Comparison of ENCODE assay signal across 21 cellular contexts in genomic region chr3:71072288-71072687, GRCh38.
A peak's percentile ranks its signal among the peaks of the same experiment; 100 is the strongest.
DNase-seq lines count a peak whose midpoint lies in the region; ATAC-seq lines count a peak whose summit lies in the region.
"Had no signal": no experiment of that assay in that cellular context is flagged by ENCODE, and none has a peak within 500 bp of the region (broad histone marks: within the 10 kb centered on the region; RNA-seq: fewer than 3 reads in every experiment).

No MANE protein-coding gene starts in this region.

- H3K27me3 Mint-ChIP-seq in naive thymus-derived CD4-positive, alpha-beta T cell, result no peaks in the 10 kb centered on the region

- no peak overlapping the region for H3K4me3 ChIP-seq in ACC112 (ENCODE audit: low read depth, low read length)
- no peak overlapping the region for H3K4me3 ChIP-seq in effector memory CD4-positive, alpha-beta T cell (ENCODE audit: insufficient read depth, low read depth, low read length, poor library complexity, severe bottlenecking)
- no peak overlapping the region for H3K4me3 ChIP-seq in naive thymus-derived CD4-positive, alpha-beta T cell (ENCODE audit: low read length)
- H3K4me3 ChIP-seq: adrenal gland, right atrium auricular region, uterus had no signal

- CTCF ChIA-PET in naive thymus-derived CD4-positive, alpha-beta T cell (lab: Charles Lee), result interaction anchor here (0.6 to 1.3 kb wide), 2 partner anchors 8 to 50 kb away, joined by 3 read pairs; no protein-coding TSS in a partner anchor

- H3K4me3 Mint-ChIP-seq in naive thymus-derived CD4-positive, alpha-beta T cell, result peak overlapping the region in 1 of 10 donors; percentile 50
- H3K4me3 Mint-ChIP-seq: activated T-cell treated with anti-CD3 and anti-CD28 coated beads, Interleukin-2, amount 50 U/mL, for 72 hours; H9 had no signal

- H3K36me3 ChIP-seq in ACC112 (ENCODE audit: insufficient read depth, low read length), result no peaks in the 10 kb centered on the region
- H3K36me3 ChIP-seq in effector memory CD4-positive, alpha-beta T cell (ENCODE audit: control insufficient read depth, insufficient read depth, low read length), result no peaks in the 10 kb centered on the region
- H3K36me3 ChIP-seq in naive thymus-derived CD4-positive, alpha-beta T cell (ENCODE audit: control insufficient read depth in 2 of 3, insufficient read depth in 3 of 3, low read length in 3 of 3), result no peaks in the 10 kb centered on the region
- H3K36me3 ChIP-seq: adrenal gland, right atrium auricular region, uterus had no signal

- DNase-seq in EH (ENCODE audit: low read depth), result peak; percentile 58
- no peak for DNase-seq in effector memory CD4-positive, alpha-beta T cell
- DNase-seq in naive thymus-derived CD4-positive, alpha-beta T cell, result no peak
- DNase-seq in AML-193 (lab: John Stamatoyannopoulos, UW), result no peak
- DNase-seq in glomerular visceral epithelial cell (ENCODE audit: extremely low spot score), result no peak
- DNase-seq: activated T-cell treated with anti-CD3 and anti-CD28 coated beads, Interleukin-2, amount 50 U/mL, for 72 hours; adrenal gland; Calu3; central memory CD4-positive, alpha-beta T cell; H9; KBM-7; left cardiac atrium; midbrain; MV-4-11; NCI-H2029 treated with DMSO at 0.1 percent for 48 hours; NCI-H446 treated with DMSO at 0.1 percent for 48 hours; uterus had no signal

- no peaks in the 10 kb centered on the region for H3K27me3 ChIP-seq in ACC112 (ENCODE audit: insufficient read depth, low read length)
- H3K27me3 ChIP-seq in effector memory CD4-positive, alpha-beta T cell (replicated peaks; ENCODE audit: control insufficient read depth, insufficient read depth, low read length, poor library complexity, severe bottlenecking), result no peaks in the 10 kb centered on the region
- no peaks in the 10 kb centered on the region for H3K27me3 ChIP-seq in naive thymus-derived CD4-positive, alpha-beta T cell (ENCODE audit: control insufficient read depth in 2 of 2, insufficient read depth in 2 of 2, low read length in 2 of 2)
- H3K27me3 ChIP-seq: adrenal gland, right atrium auricular region, uterus had no signal

- peaks cover 0 to 10% (median 3%) of the 10 kb centered on the region in 5 donors for H3K36me3 Mint-ChIP-seq in naive thymus-derived CD4-positive, alpha-beta T cell

- H3K4me1 Mint-ChIP-seq in naive thymus-derived CD4-positive, alpha-beta T cell, result peaks cover 49 to 97% (median 94%) of the 10 kb centered on the region in 7 donors

- H3K9me3 Mint-ChIP-seq in naive thymus-derived CD4-positive, alpha-beta T cell, result peaks cover 0 to 2% (median 0%) of the 10 kb centered on the region in 11 donors
- H3K9me3 Mint-ChIP-seq: activated T-cell treated with anti-CD3 and anti-CD28 coated beads, Interleukin-2, amount 50 U/mL, for 72 hours; H9 had no signal

- intact Hi-C loops in naive thymus-derived CD4-positive, alpha-beta T cell (cut with micrococcal nuclease), result loop anchor here in 1 of 2 donors (1.0 to 5.0 kb wide), 2 partner anchors 8 to 355 kb away; no protein-coding TSS in a partner anchor

- H3K9me3 ChIP-seq in effector memory CD4-positive, alpha-beta T cell (ENCODE audit: control insufficient read depth, low read length), result no peaks in the 10 kb centered on the region
- no peaks in the 10 kb centered on the region for H3K9me3 ChIP-seq in naive thymus-derived CD4-positive, alpha-beta T cell (ENCODE audit: control insufficient read depth in 2 of 3, low read length in 3 of 3)
- H3K9me3 ChIP-seq: adrenal gland, right atrium auricular region, uterus had no signal

- peak overlapping the region in 8 of 9 donors; percentile 76 to 89 (median 84) for H3K27ac Mint-ChIP-seq in naive thymus-derived CD4-positive, alpha-beta T cell
- H3K27ac Mint-ChIP-seq: H9 had no signal

- H3K4me1 ChIP-seq in ACC112 (ENCODE audit: control insufficient read depth, insufficient read depth, low read length, unreplicated experiment), result peaks cover 55% of the 10 kb centered on the region
- peaks cover 26% of the 10 kb centered on the region for H3K4me1 ChIP-seq in effector memory CD4-positive, alpha-beta T cell (ENCODE audit: control insufficient read depth, insufficient read depth, low read length, poor library complexity, severe bottlenecking)
- peaks cover 26 to 88% of the 10 kb centered on the region in 2 donors for H3K4me1 ChIP-seq in naive thymus-derived CD4-positive, alpha-beta T cell (ENCODE audit: control insufficient read depth in 2 of 2, insufficient read depth in 2 of 2, low read length in 2 of 2)
- H3K4me1 ChIP-seq: uterus had no signal

- H2AFZ ChIP-seq in ACC112 (ENCODE audit: low read length, unreplicated experiment), result no peak overlapping the region

- peak overlapping the region; percentile 58 for H3K27ac ChIP-seq in ACC112 (ENCODE audit: low read depth, low read length)
- H3K27ac ChIP-seq in effector memory CD4-positive, alpha-beta T cell (ENCODE audit: insufficient read depth, low read length, poor library complexity, severe bottlenecking), result peak overlapping the region; percentile 28
- H3K27ac ChIP-seq in naive thymus-derived CD4-positive, alpha-beta T cell (ENCODE audit: low read depth, low read length), result peak overlapping the region; percentile 34
- H3K27ac ChIP-seq: adrenal gland had no signal

- POLR2A ChIA-PET in naive thymus-derived CD4-positive, alpha-beta T cell (lab: Charles Lee), result interaction anchor here (0.6 kb wide), 1 partner anchor 43 kb away, joined by 3 read pairs; no protein-coding TSS in a partner anchor

- peaks cover 14% of the 10 kb centered on the region for H3K79me2 ChIP-seq in ACC112 (ENCODE audit: control insufficient read depth, insufficient read depth, low read length, unreplicated experiment)

- ATAC-seq in naive thymus-derived CD4-positive, alpha-beta T cell, result no peak
- ATAC-seq in GM19035 (IDR thresholded peaks at IDR 0.05; ENCODE audit: unreplicated experiment) (no peak), HG03439 (IDR thresholded peaks at IDR 0.05; ENCODE audit: unreplicated experiment) (no peak)
- ATAC-seq: activated T-cell treated with anti-CD3 and anti-CD28 coated beads, Interleukin-2, amount 50 U/mL, for 72 hours; left cardiac atrium had no signal
